21 cellular contexts compared by ENCODE assay signal in the genomic region with DNA sequence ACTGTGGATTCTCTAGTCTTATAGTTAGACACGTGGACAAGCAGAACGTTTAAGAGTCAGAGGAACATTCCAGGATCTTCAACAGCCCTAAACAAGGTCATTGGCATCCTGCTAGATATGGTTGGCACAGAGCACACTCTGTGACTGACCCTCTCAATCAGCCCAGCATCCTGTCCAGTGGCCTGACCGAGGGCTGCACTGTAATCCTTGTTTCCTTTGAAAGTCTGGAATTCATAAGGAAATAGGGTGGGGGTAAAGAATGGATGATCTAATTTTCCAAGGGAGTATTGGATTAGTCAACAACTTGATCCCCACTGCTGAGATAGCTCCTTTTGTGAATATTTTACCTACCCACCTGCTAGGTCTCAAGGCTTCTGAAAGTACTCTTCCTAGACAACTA.
DNase-seq lines count a peak whose midpoint lies in the region; ATAC-seq and TF ChIP-seq lines count a peak whose summit lies in the region.
"Had no signal": no experiment of that assay in that cellular context is flagged by ENCODE, and none has a peak within 500 bp of the region (broad histone marks: within the 10 kb centered on the region; RNA-seq: fewer than 3 reads in every experiment).

No MANE protein-coding gene starts in this region.

- no peak overlapping the region for H2AFZ ChIP-seq in SK-N-SH (ENCODE audit: low read depth)
- H2AFZ ChIP-seq: GM23338 had no signal

- H3K27me3 ChIP-seq in right cardiac atrium (ENCODE audit: control insufficient read depth, insufficient read depth) (no peaks in the 10 kb centered on the region), SK-N-SH (ENCODE audit: insufficient read depth) (0 out of 2 replicates have a peak, but pooled peaks cover 10% of the 10 kb centered on the region), foreskin keratinocyte (no peaks in the 10 kb centered on the region), skeletal muscle satellite cell (ENCODE audit: control insufficient read depth, insufficient read depth, low read length) (peaks cover 42% of the 10 kb centered on the region)

- no peaks in the 10 kb centered on the region for H3K9me3 ChIP-seq in right cardiac atrium (ENCODE audit: control insufficient read depth, low read length)
- no peaks in the 10 kb centered on the region for H3K9me3 ChIP-seq in SK-N-SH
- no peaks in the 10 kb centered on the region for H3K9me3 ChIP-seq in skeletal muscle satellite cell (replicated peaks; ENCODE audit: low read length)

- ATAC-seq in right cardiac atrium: peak; percentile 22 to 49
- ATAC-seq in Right ventricle myocardium inferior: no peak
- ATAC-seq in foreskin keratinocyte: no peak
- no peak for ATAC-seq in HG02623 (IDR thresholded peaks at IDR 0.05; ENCODE audit: unreplicated experiment)
- ATAC-seq: GM23338, sciatic nerve had no signal

- H3K4me1 ChIP-seq in right cardiac atrium (ENCODE audit: control insufficient read depth, insufficient read depth, low read length): peaks cover 5% of the 10 kb centered on the region
- H3K4me1 ChIP-seq in SK-N-SH (ENCODE audit: control insufficient read depth in 1 of 2, insufficient read depth in 2 of 2, low read depth in 1 of 2, low read length in 1 of 2): peaks cover 11 to 16% of the 10 kb centered on the region in 2 experiments; a peak in 2 of 4 replicates
- peaks cover 26% of the 10 kb centered on the region for H3K4me1 ChIP-seq in foreskin keratinocyte
- peaks cover 29% of the 10 kb centered on the region for H3K4me1 ChIP-seq in skeletal muscle satellite cell (ENCODE audit: control insufficient read depth, insufficient read depth, low read length)

- no peaks in the 10 kb centered on the region for H3K36me3 ChIP-seq in SK-N-SH (replicated peaks in 1 of 2; ENCODE audit: control insufficient read depth in 1 of 2, insufficient read depth in 2 of 2, low read length in 1 of 2)
- H3K36me3 ChIP-seq in skeletal muscle satellite cell (ENCODE audit: insufficient read depth, low read length): no peaks in the 10 kb centered on the region

- H3K79me2 ChIP-seq in SK-N-SH (ENCODE audit: insufficient read depth): no peaks in the 10 kb centered on the region

- TF ChIP-seq EP300 in SK-N-SH (IDR thresholded peaks at IDR 0.05; ENCODE audit: borderline replicate concordance in 1 of 2, low read depth in 1 of 2, low read length in 1 of 2): no peak

- no peaks in the 10 kb centered on the region for H3K9me2 ChIP-seq in SK-N-SH

- H3K4me2 ChIP-seq in SK-N-SH: no peak overlapping the region
- no peak overlapping the region for H3K4me2 ChIP-seq in skeletal muscle satellite cell (ENCODE audit: low read length)
- H3K4me2 ChIP-seq: GM23338 had no signal

- CTCF ChIA-PET in SK-N-SH (lab: Yijun Ruan, JAX): interaction anchor here (1.2 kb wide), 1 partner anchor 14 kb away, joined by 5 read pairs; no protein-coding TSS in a partner anchor

- TF ChIP-seq RAD21 in SK-N-SH (IDR thresholded peaks at IDR 0.05; ENCODE audit: low read length): no peak

- DNase-seq in right cardiac atrium: no peak
- no peak for DNase-seq in Right ventricle myocardium inferior (ENCODE audit: missing footprints)
- peak; percentile 4 for DNase-seq in SK-N-SH
- DNase-seq in foreskin keratinocyte: no peak
- DNase-seq in COLO668 (lab: John Stamatoyannopoulos, UW; ENCODE audit: unreplicated experiment): no peak
- DNase-seq in DMS79 treated with DMSO at 0.1 percent for 48 hours (lab: John Stamatoyannopoulos, UW): no peak
- DNase-seq: 8988T; activated CD4-positive, alpha-beta T cell treated with anti-CD3 and anti-CD28 coated beads for 1 hour; activated CD8-positive, alpha-beta memory T cell treated with anti-CD3 and anti-CD28 coated beads for 24 hours; activated naive CD4-positive, alpha-beta T cell treated with anti-CD3 and anti-CD28 coated beads, Interleukin-2, amount 50 U/mL, for 16 hours; anterior cingulate cortex; effector memory CD4-positive, alpha-beta T cell; naive B cell; NCI-H1417; NCI-H524; RPMI8226 had no signal

- TF ChIP-seq CTCF in SK-N-SH (IDR thresholded peaks at IDR 0.05) (no peak), foreskin keratinocyte (conservative IDR thresholded peaks at IDR 0.05) (no peak)

- H3K4me3 ChIP-seq in right cardiac atrium (ENCODE audit: low read length): no peak overlapping the region
- no peak overlapping the region for H3K4me3 ChIP-seq in SK-N-SH (ENCODE audit: low read depth in 2 of 2, low read length in 1 of 2)
- H3K4me3 ChIP-seq in skeletal muscle satellite cell (ENCODE audit: low read length): no peak overlapping the region
- H3K4me3 ChIP-seq: GM23338, lung had no signal

- H4K20me1 ChIP-seq in SK-N-SH (ENCODE audit: insufficient read depth): no peaks in the 10 kb centered on the region

- H3K9ac ChIP-seq in SK-N-SH (no peak overlapping the region), skeletal muscle satellite cell (ENCODE audit: low read depth, low read length) (peak overlapping the region; percentile 33)

- intact Hi-C loops in right cardiac atrium (cut with DNase I): no loop called here
- intact Hi-C loops in Right ventricle myocardium inferior (cut with DNase I): no loop called here

- POLR2A ChIA-PET in SK-N-SH (lab: Yijun Ruan, JAX): no interaction called here

- H3F3A ChIP-seq in SK-N-SH (replicated peaks; ENCODE audit: insufficient read depth): peaks cover 14% of the 10 kb centered on the region

- H3K27ac ChIP-seq in right cardiac atrium (ENCODE audit: low read length) (no peak overlapping the region), SK-N-SH (ENCODE audit: low read depth in 2 of 2, low read length in 1 of 2) (no peak overlapping the region; a peak in 1 of 4 replicates), foreskin keratinocyte (peak overlapping the region; percentile 92)

- WGBS in right cardiac atrium: 24% methylated on average over 3 of the region's 3 CpGs
- WGBS in SK-N-SH (ENCODE audit: low lambda C conversion rate): 64% methylated on average over 3 of the region's 3 CpGs

TF ChIP-seq in SK-N-SH, 30 proteins besides CTCF, POLR2A, EP300 and RAD21:
- TF ChIP-seq SMC3 (IDR thresholded peaks at IDR 0.05; ENCODE audit: low read depth, low read length): no peak
- TF ChIP-seq RCOR1 (IDR thresholded peaks at IDR 0.05; ENCODE audit: low read length): no peak
- no peak for TF ChIP-seq FOXM1 (IDR thresholded peaks at IDR 0.05; ENCODE audit: low read depth)
- TF ChIP-seq CHD2 (IDR thresholded peaks at IDR 0.05; ENCODE audit: low read length, partially characterized antibody): no peak
- TF ChIP-seq, protein P1, sequence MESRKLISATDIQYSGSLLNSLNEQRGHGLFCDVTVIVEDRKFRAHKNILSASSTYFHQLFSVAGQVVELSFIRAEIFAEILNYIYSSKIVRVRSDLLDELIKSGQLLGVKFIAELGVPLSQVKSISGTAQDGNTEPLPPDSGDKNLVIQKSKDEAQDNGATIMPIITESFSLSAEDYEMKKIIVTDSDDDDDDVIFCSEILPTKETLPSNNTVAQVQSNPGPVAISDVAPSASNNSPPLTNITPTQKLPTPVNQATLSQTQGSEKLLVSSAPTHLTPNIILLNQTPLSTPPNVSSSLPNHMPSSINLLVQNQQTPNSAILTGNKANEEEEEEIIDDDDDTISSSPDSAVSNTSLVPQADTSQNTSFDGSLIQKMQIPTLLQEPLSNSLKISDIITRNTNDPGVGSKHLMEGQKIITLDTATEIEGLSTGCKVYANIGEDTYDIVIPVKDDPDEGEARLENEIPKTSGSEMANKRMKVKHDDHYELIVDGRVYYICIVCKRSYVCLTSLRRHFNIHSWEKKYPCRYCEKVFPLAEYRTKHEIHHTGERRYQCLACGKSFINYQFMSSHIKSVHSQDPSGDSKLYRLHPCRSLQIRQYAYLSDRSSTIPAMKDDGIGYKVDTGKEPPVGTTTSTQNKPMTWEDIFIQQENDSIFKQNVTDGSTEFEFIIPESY (IDR thresholded peaks at IDR 0.05; ENCODE audit: borderline replicate concordance, low read depth): no peak
- TF ChIP-seq FOSL2 (IDR thresholded peaks at IDR 0.05; ENCODE audit: borderline replicate concordance, low read depth): no peak
- no peak for TF ChIP-seq NFIC (IDR thresholded peaks at IDR 0.05; ENCODE audit: borderline replicate concordance)
- TF ChIP-seq TEAD4 (IDR thresholded peaks at IDR 0.05; ENCODE audit: borderline replicate concordance, insufficient read depth): no peak
- TF ChIP-seq, protein P2, sequence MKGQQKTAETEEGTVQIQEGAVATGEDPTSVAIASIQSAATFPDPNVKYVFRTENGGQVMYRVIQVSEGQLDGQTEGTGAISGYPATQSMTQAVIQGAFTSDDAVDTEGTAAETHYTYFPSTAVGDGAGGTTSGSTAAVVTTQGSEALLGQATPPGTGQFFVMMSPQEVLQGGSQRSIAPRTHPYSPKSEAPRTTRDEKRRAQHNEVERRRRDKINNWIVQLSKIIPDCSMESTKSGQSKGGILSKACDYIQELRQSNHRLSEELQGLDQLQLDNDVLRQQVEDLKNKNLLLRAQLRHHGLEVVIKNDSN (IDR thresholded peaks at IDR 0.05; ENCODE audit: borderline replicate concordance, low read depth): no peak
- TF ChIP-seq MXI1 (IDR thresholded peaks at IDR 0.05; ENCODE audit: low read depth, low read length): no peak
- TF ChIP-seq JUND (IDR thresholded peaks at IDR 0.05): no peak

Comparison
In these comparisons a context has a peak if more than half of its experiments do, and no peak if none do; other contexts are left out.
1. ATAC-seq: peak in right cardiac atrium (2 of 2); none in Right ventricle myocardium inferior (single experiment), foreskin keratinocyte (single experiment) and HG02623 (single experiment).